1 cellular context compared by ENCODE assay signal in the genomic region with DNA sequence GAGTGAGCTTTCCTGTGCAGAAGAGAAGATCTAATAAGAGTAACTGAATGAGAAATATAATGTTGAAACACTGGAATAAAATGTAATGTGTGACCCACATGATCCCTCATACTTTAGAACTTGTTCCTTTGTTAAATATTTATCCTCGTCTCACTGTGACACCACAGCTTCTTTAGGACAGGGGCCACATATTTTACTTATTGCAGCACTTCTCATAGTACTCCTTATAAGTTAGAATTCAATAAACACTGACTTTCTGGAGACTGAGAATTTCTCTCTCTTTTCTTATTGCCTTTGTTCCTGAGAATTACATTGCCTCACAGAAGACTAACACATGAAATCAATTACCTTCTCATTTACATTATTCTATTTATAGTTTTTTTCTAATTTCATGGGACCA.
TF ChIP-seq lines count a peak whose summit lies in the region.

No MANE protein-coding gene starts in this region.

TF ChIP-seq in IMR-90, 13 proteins besides CTCF, POLR2A, EP300 and RAD21 (continued from another document):
- no peak for TF ChIP-seq RFX5 (IDR thresholded peaks at IDR 0.05; ENCODE audit: low read depth, low read length)
- TF ChIP-seq RCOR1 (IDR thresholded peaks at IDR 0.05; ENCODE audit: insufficient replicate concordance, low read length): no peak
- TF ChIP-seq MAZ (IDR thresholded peaks at IDR 0.05; ENCODE audit: borderline replicate concordance, low read depth, low read length): no peak
- no peak for TF ChIP-seq CEBPB (IDR thresholded peaks at IDR 0.05; ENCODE audit: low read depth, low read length)
- TF ChIP-seq BHLHE40 (IDR thresholded peaks at IDR 0.05; ENCODE audit: low read depth, low read length): no peak
